ENCODE assay signal across 11 cellular contexts in the genomic region with DNA sequence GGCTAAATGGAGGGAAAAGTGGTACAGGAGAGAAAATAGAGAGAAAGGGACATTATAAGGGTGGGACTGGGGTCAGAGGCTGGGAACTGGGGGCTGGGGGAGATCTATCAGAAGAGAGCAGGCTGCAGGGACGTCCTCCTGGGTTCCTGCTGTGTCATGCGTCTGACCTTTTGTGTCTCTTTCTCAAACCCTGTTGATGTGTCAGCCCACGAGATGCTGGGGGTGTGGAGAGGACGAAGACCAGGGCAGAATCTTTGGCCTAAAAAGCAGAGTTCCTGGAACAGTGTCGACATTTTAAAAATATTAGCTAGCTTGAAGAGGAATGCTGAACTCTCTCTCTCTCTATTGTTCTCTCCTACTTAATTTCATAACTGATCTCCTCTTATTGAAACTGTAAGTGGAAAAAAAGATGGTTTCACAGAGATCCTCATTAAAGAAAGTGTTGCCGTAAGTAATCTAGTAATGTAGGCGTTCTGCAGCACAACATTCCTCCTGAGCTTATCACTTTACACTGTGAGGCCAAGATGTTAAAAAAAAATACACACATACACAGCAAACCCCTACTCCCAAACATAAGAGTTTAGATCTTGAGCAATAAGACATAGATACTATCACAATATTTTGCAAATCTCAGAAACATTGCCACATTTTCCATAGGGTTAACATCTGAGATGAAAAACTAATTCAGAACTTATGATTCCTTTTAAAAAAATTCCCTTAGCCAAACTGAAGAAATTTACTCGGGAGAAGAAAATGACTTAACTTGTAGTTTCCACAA. TPM values are rescaled to one million over a fixed set of nuclear protein-coding genes. Genes with fewer than 3 reads are reported as not detected.
DNase-seq lines count a peak whose midpoint lies in the region; ATAC-seq, FAIRE-seq and TF ChIP-seq lines count a peak whose summit lies in the region.
"Had no signal": no experiment of that assay in that cellular context is flagged by ENCODE, and none has a peak within 500 bp of the region (broad histone marks: within the 10 kb centered on the region; RNA-seq: fewer than 3 reads in every experiment).

No MANE protein-coding gene starts in this region.

- H3K9me2 ChIP-seq in PC-3 (replicated peaks; ENCODE audit: low read length): no peaks in the 10 kb centered on the region

- H3K9me3 Mint-ChIP-seq in activated naive CD4-positive, alpha-beta T cell treated with anti-CD3 and anti-CD28 coated beads for 36 hours: no peaks in the 10 kb centered on the region
- H3K9me3 Mint-ChIP-seq in activated T-helper 1 cell treated with anti-CD3 and anti-CD28 coated beads, Interleukin-12 subunit alpha, Interleukin-12 subunit beta, Interleukin-2, Interleukin-4 antibody, amounts not matched to agents 30 ng/mL and 10 ng/mL and 1 ng/mL, durations not matched to agents 14 hours and 24 hours and 36 hours: no peaks in the 10 kb centered on the region

- no peak overlapping the region for H3K4me2 ChIP-seq in PC-3 (ENCODE audit: low read length)

- no peak for TF ChIP-seq EP300 in suprapubic skin (IDR thresholded peaks at IDR 0.05)

- H3K27me3 ChIP-seq in left lung (no peaks in the 10 kb centered on the region), suprapubic skin (no peaks in the 10 kb centered on the region), PC-3 (ENCODE audit: low read length) (no peaks in the 10 kb centered on the region)

- no peak for FAIRE-seq in GM12891 (lab: Jason Lieb, UNC)

- TF ChIP-seq POLR2A in suprapubic skin (IDR thresholded peaks at IDR 0.05) (no peak), GM12891 (IDR thresholded peaks at IDR 0.05; ENCODE audit: low read depth, low read length) (no peak)

- H2AFZ ChIP-seq in PC-3 (ENCODE audit: low read length): no peak overlapping the region

- peaks cover 43% of the 10 kb centered on the region for H3K79me2 ChIP-seq in PC-3 (ENCODE audit: low read length)

- H3K36me3 ChIP-seq in left lung (no peaks in the 10 kb centered on the region), suprapubic skin (no peaks in the 10 kb centered on the region), PC-3 (ENCODE audit: low read depth, low read length) (peaks cover 4% of the 10 kb centered on the region)

- ATAC-seq in left lung (peak; percentile 55), PC-3 (no peak)

- no peaks in the 10 kb centered on the region for H3F3A ChIP-seq in PC-3 (ENCODE audit: low read length, unreplicated experiment)

- no peaks in the 10 kb centered on the region for H3K36me3 Mint-ChIP-seq in activated naive CD4-positive, alpha-beta T cell treated with anti-CD3 and anti-CD28 coated beads for 36 hours (ENCODE audit: low read depth)
- H3K36me3 Mint-ChIP-seq in activated T-helper 1 cell treated with anti-CD3 and anti-CD28 coated beads, Interleukin-12 subunit alpha, Interleukin-12 subunit beta, Interleukin-2, Interleukin-4 antibody, amounts not matched to agents 30 ng/mL and 10 ng/mL and 1 ng/mL, durations not matched to agents 14 hours and 24 hours and 36 hours (ENCODE audit: low read depth): peaks cover 19% of the 10 kb centered on the region

- H3K4me1 ChIP-seq in left lung: peaks cover 4 to 64% of the 10 kb centered on the region in 2 donors
- peaks cover 28% of the 10 kb centered on the region for H3K4me1 ChIP-seq in suprapubic skin
- no peaks in the 10 kb centered on the region for H3K4me1 ChIP-seq in PC-3 (ENCODE audit: insufficient read depth, low read length)
- H3K4me1 ChIP-seq: Caco-2 had no signal

- POLR2A ChIA-PET in PC-3 (lab: Charles Lee; ENCODE audit: unreplicated experiment): no interaction called here

- no peaks in the 10 kb centered on the region for H3K9me3 ChIP-seq in left lung
- H3K9me3 ChIP-seq in suprapubic skin: no peaks in the 10 kb centered on the region
- H3K9me3 ChIP-seq in PC-3 (ENCODE audit: low read length): no peaks in the 10 kb centered on the region
- H3K9me3 ChIP-seq: Caco-2 had no signal

- H4K20me1 ChIP-seq in PC-3 (ENCODE audit: low read length): no peaks in the 10 kb centered on the region

- H3K4me3 ChIP-seq in left lung (no peak overlapping the region), suprapubic skin (no peak overlapping the region), PC-3 (ENCODE audit: low read length) (no peak overlapping the region)

- H3K27me3 Mint-ChIP-seq in activated naive CD4-positive, alpha-beta T cell treated with anti-CD3 and anti-CD28 coated beads for 36 hours (ENCODE audit: low read depth): no peaks in the 10 kb centered on the region
- H3K27me3 Mint-ChIP-seq in activated T-helper 1 cell treated with anti-CD3 and anti-CD28 coated beads, Interleukin-12 subunit alpha, Interleukin-12 subunit beta, Interleukin-2, Interleukin-4 antibody, amounts not matched to agents 30 ng/mL and 10 ng/mL and 1 ng/mL, durations not matched to agents 14 hours and 24 hours and 36 hours (ENCODE audit: insufficient read depth): no peaks in the 10 kb centered on the region

- WGBS in suprapubic skin: 37% methylated on average over 8 of the region's 8 CpGs

- CTCF ChIA-PET in activated naive CD4-positive, alpha-beta T cell treated with anti-CD3 and anti-CD28 coated beads for 36 hours (lab: Charles Lee): no interaction called here
- CTCF ChIA-PET in PC-3 (lab: Charles Lee): no interaction called here

- TF ChIP-seq CTCF in left lung (IDR thresholded peaks at IDR 0.05) (no peak), suprapubic skin (IDR thresholded peaks at IDR 0.05) (no peak), PC-3 (conservative IDR thresholded peaks at IDR 0.05; ENCODE audit: low read depth, low read length) (no peak)

- H3K4me1 Mint-ChIP-seq in activated naive CD4-positive, alpha-beta T cell treated with anti-CD3 and anti-CD28 coated beads for 36 hours (ENCODE audit: low read depth): peaks cover 75% of the 10 kb centered on the region
- H3K4me1 Mint-ChIP-seq in activated T-helper 1 cell treated with anti-CD3 and anti-CD28 coated beads, Interleukin-12 subunit alpha, Interleukin-12 subunit beta, Interleukin-2, Interleukin-4 antibody, amounts not matched to agents 30 ng/mL and 10 ng/mL and 1 ng/mL, durations not matched to agents 14 hours and 24 hours and 36 hours (ENCODE audit: low read depth): peaks cover 47% of the 10 kb centered on the region

- H3K4me3 Mint-ChIP-seq in activated naive CD4-positive, alpha-beta T cell treated with anti-CD3 and anti-CD28 coated beads for 36 hours: peak overlapping the region; percentile 30
- peak overlapping the region; percentile 23 for H3K4me3 Mint-ChIP-seq in activated T-helper 1 cell treated with anti-CD3 and anti-CD28 coated beads, Interleukin-12 subunit alpha, Interleukin-12 subunit beta, Interleukin-2, Interleukin-4 antibody, amounts not matched to agents 30 ng/mL and 10 ng/mL and 1 ng/mL, durations not matched to agents 14 hours and 24 hours and 36 hours

- no peak for DNase-seq in activated naive CD4-positive, alpha-beta T cell treated with anti-CD3 and anti-CD28 coated beads for 36 hours
- DNase-seq in activated naive CD4-positive, alpha-beta T cell (lab: John Stamatoyannopoulos, UW): no peak
- no peak for DNase-seq in activated T-helper 1 cell treated with anti-CD3 and anti-CD28 coated beads, Interleukin-12 subunit alpha, Interleukin-12 subunit beta, Interleukin-2, Interleukin-4 antibody, amounts not matched to agents 30 ng/mL and 10 ng/mL and 1 ng/mL, durations not matched to agents 14 hours and 24 hours and 36 hours (ENCODE audit: low spot score)
- DNase-seq in left lung (peak in 1 of 2 donors; percentile 68), suprapubic skin (ENCODE audit: low spot score in 2 of 2) (peak in 1 of 2 donors; percentile 77), GM12891 (ENCODE audit: insufficient read length, low spot score) (no peak), DMS 273 treated with DMSO at 0.1 percent for 48 hours (lab: John Stamatoyannopoulos, UW) (no peak), PC-3 (no peak)
- DNase-seq: Caco-2, NCI-H187, SHP77 had no signal

- H3K27ac ChIP-seq in left lung (peak overlapping the region; percentile 48 to 55), suprapubic skin (peak overlapping the region; percentile 82), PC-3 (ENCODE audit: low read length) (no peak overlapping the region)

- peak overlapping the region; percentile 57 for H3K27ac Mint-ChIP-seq in activated naive CD4-positive, alpha-beta T cell treated with anti-CD3 and anti-CD28 coated beads for 36 hours
- H3K27ac Mint-ChIP-seq in activated T-helper 1 cell treated with anti-CD3 and anti-CD28 coated beads, Interleukin-12 subunit alpha, Interleukin-12 subunit beta, Interleukin-2, Interleukin-4 antibody, amounts not matched to agents 30 ng/mL and 10 ng/mL and 1 ng/mL, durations not matched to agents 14 hours and 24 hours and 36 hours: peak overlapping the region; percentile 79

- intact Hi-C loops in activated naive CD4-positive, alpha-beta T cell treated with anti-CD3 and anti-CD28 coated beads for 36 hours (cut with micrococcal nuclease): loop anchor here (1.0 kb wide), 1 partner anchor 10 kb away; no protein-coding TSS in a partner anchor
- intact Hi-C loops in activated T-helper 1 cell treated with anti-CD3 and anti-CD28 coated beads, Interleukin-12 subunit alpha, Interleukin-12 subunit beta, Interleukin-2, Interleukin-4 antibody, amounts not matched to agents 30 ng/mL and 10 ng/mL and 1 ng/mL, durations not matched to agents 14 hours and 24 hours and 36 hours (cut with micrococcal nuclease): loop anchor here (10.0 kb wide), 1 partner anchor 618 kb away; no protein-coding TSS in a partner anchor
- intact Hi-C loops in left lung (cut with DNase I): no loop called here
- intact Hi-C loops in PC-3 (cut with micrococcal nuclease): no loop called here

- H3K9ac ChIP-seq in PC-3 (ENCODE audit: low read length): no peak overlapping the region

- BruUV-seq in PC-3 (replicated peaks; lab: Mats Ljungman, UMichigan): no TSS peak

TF ChIP-seq in GM12891, 5 proteins besides CTCF, POLR2A, EP300 and RAD21:
- no peak for TF ChIP-seq POLR2AphosphoS5 (IDR thresholded peaks at IDR 0.05; ENCODE audit: low read depth, low read length)
- TF ChIP-seq TAF1 (IDR thresholded peaks at IDR 0.05; ENCODE audit: low read depth, low read length): no peak
- TF ChIP-seq PAX5 (IDR thresholded peaks at IDR 0.05; ENCODE audit: insufficient read depth, low read length, severe bottlenecking): no peak
- TF ChIP-seq SPI1 (IDR thresholded peaks at IDR 0.05; ENCODE audit: low read depth, low read length): no peak
TF ChIP-seq in GM12891: peak in this region for 0.

RNA-seq across cellular contexts. Expression of gene RUNX1, which starts 52.6 kb away (rescaled TPM):
- total RNA-seq in activated naive CD4-positive, alpha-beta T cell treated with anti-CD3 and anti-CD28 coated beads for 36 hours: 10 to 100 TPM; 36.9 to 41.0 TPM
- 112 and 116 TPM in 2 replicates for total RNA-seq in activated T-helper 1 cell treated with anti-CD3 and anti-CD28 coated beads, Interleukin-12 subunit alpha, Interleukin-12 subunit beta, Interleukin-2, Interleukin-4 antibody, amounts not matched to agents 30 ng/mL and 10 ng/mL and 1 ng/mL, durations not matched to agents 14 hours and 24 hours and 36 hours
- total RNA-seq in left lung (10 to 100 TPM; 81.1 to 89.6 TPM), suprapubic skin (10 to 100 TPM; 15.4 to 26.7 (median 20.5) TPM), PC-3 (2014; rRNA removed) (55.2 and 77.8 TPM in 2 replicates)
- polyA plus RNA-seq in GM12891 (2012; ENCODE audit: low read depth, missing spikeins): 16.1 TPM

Comparison
In these comparisons a context has a peak if more than half of its experiments do, and no peak if none do; other contexts are left out.
1. intact Hi-C loops: an anchor here in activated naive CD4-positive, alpha-beta T cell treated with anti-CD3 and anti-CD28 coated beads for 36 hours (1.0 kb wide) and activated T-helper 1 cell treated with anti-CD3 and anti-CD28 coated beads, Interleukin-12 subunit alpha, Interleukin-12 subunit beta, Interleukin-2, Interleukin-4 antibody, amounts not matched to agents 30 ng/mL and 10 ng/mL and 1 ng/mL, durations not matched to agents 14 hours and 24 hours and 36 hours (10.0 kb wide); none called in left lung and PC-3.